In genomic region chr5:172766287-172767104, GRCh38 we compare ENCODE assay signal across 8 cellular contexts. TPM values are rescaled to one million over a fixed set of nuclear protein-coding genes. Genes with fewer than 3 reads are reported as not detected.
DNase-seq lines count a peak whose midpoint lies in the region; ATAC-seq and TF ChIP-seq lines count a peak whose summit lies in the region.

No MANE protein-coding gene starts in this region.

- no peak overlapping the region for H3K27ac ChIP-seq in endodermal cell (ENCODE audit: low read depth, low read length)
- H3K27ac ChIP-seq in mesodermal cell (ENCODE audit: low read depth, low read length, severe bottlenecking) = peak overlapping the region; percentile 97
- peak overlapping the region; percentile 68 for H3K27ac ChIP-seq in thymus (ENCODE audit: low read depth)

- POLR2A ChIA-PET in T-cell (lab: Charles Lee) = interaction anchor here (0.5 to 1.3 kb wide), 7 partner anchors 9 to 227 kb away, joined by 3 to 9 read pairs (median 4); no protein-coding TSS in a partner anchor

- no peaks in the 10 kb centered on the region for H3K9me3 ChIP-seq in endodermal cell (ENCODE audit: control insufficient read depth, low read length)
- H3K9me3 ChIP-seq in mesodermal cell (ENCODE audit: control insufficient read depth, low read length) = no peaks in the 10 kb centered on the region
- H3K9me3 ChIP-seq in thymus (ENCODE audit: control insufficient read depth) = no peaks in the 10 kb centered on the region

- ATAC-seq in T-cell (replicated peaks in 1 of 4) = no peak
- no peak for ATAC-seq in GM18858 (IDR thresholded peaks at IDR 0.05; ENCODE audit: unreplicated experiment)

- H3K4me1 Mint-ChIP-seq in T-cell (peaks cover 60 to 62% (median 61%) of the 10 kb centered on the region in 3 donors), endodermal cell (peaks cover 23% of the 10 kb centered on the region)

- H3K9me3 Mint-ChIP-seq in T-cell (no peaks in the 10 kb centered on the region), endodermal cell (no peaks in the 10 kb centered on the region)

- H3K36me3 ChIP-seq in endodermal cell (ENCODE audit: control insufficient read depth, insufficient read depth, low read length) (peaks cover 22% of the 10 kb centered on the region), mesodermal cell (ENCODE audit: control insufficient read depth, insufficient read depth, low read length) (peaks cover 27% of the 10 kb centered on the region), thymus (ENCODE audit: control insufficient read depth, insufficient read depth) (peaks cover 16% of the 10 kb centered on the region)

- no peaks in the 10 kb centered on the region for H3K27me3 ChIP-seq in endodermal cell (ENCODE audit: control insufficient read depth, insufficient read depth, low read length, poor library complexity, severe bottlenecking)
- no peaks in the 10 kb centered on the region for H3K27me3 ChIP-seq in thymus (ENCODE audit: control insufficient read depth, insufficient read depth)

- no peak overlapping the region for H3K4me3 ChIP-seq in endodermal cell (ENCODE audit: low read length)
- H3K4me3 ChIP-seq in mesodermal cell (ENCODE audit: extremely low read depth, insufficient read depth, low read length, poor library complexity, severe bottlenecking) = no peak overlapping the region
- H3K4me3 ChIP-seq in thymus (ENCODE audit: low read length) = no peak overlapping the region

- TF ChIP-seq CTCF in endodermal cell (conservative IDR thresholded peaks at IDR 0.05) = no peak

- CTCF ChIA-PET in T-cell (lab: Charles Lee) = interaction anchor here in 1 of 2 donors (0.7 to 1.0 kb wide), 2 partner anchors 50 to 52 kb away, joined by 3 to 10 read pairs; no protein-coding TSS in a partner anchor

- H3K27me3 Mint-ChIP-seq in T-cell = no peaks in the 10 kb centered on the region
- H3K27me3 Mint-ChIP-seq in endodermal cell (ENCODE audit: insufficient read depth) = peaks cover 7% of the 10 kb centered on the region

- H3K4me1 ChIP-seq in endodermal cell (ENCODE audit: control insufficient read depth, insufficient read depth, low read length) = peaks cover 7% of the 10 kb centered on the region
- H3K4me1 ChIP-seq in mesodermal cell (ENCODE audit: control insufficient read depth, insufficient read depth, low read length, poor library complexity, severe bottlenecking) = peaks cover 15% of the 10 kb centered on the region
- H3K4me1 ChIP-seq in thymus (ENCODE audit: control insufficient read depth, insufficient read depth, low read length) = peaks cover 30% of the 10 kb centered on the region

- H3K27ac Mint-ChIP-seq in T-cell (peak overlapping the region; percentile 97), endodermal cell (peak overlapping the region; percentile 95)

- DNase-seq in GM04504 (ENCODE audit: low read depth) (peak; percentile 77), T-cell (peak in 9 of 34 experiments; percentile 16 to 58 (median 34)), endodermal cell (peak; percentile 60), GM19240 (ENCODE audit: insufficient read length, low spot score) (no peak), NCI-H774 (lab: John Stamatoyannopoulos, UW) (no peak)

- peak overlapping the region in 2 of 3 donors; percentile 28 to 93 for H3K4me3 Mint-ChIP-seq in T-cell
- H3K4me3 Mint-ChIP-seq in endodermal cell = no peak overlapping the region

- H3K36me3 Mint-ChIP-seq in T-cell (peaks cover 27% of the 10 kb centered on the region), endodermal cell (ENCODE audit: low read depth) (peaks cover 20% of the 10 kb centered on the region)

- H3K9ac ChIP-seq in endodermal cell (ENCODE audit: extremely low read depth, low read length, poor library complexity, severe bottlenecking) = no peak overlapping the region

- WGBS in endodermal cell (ENCODE audit: insufficient coverage in 1 of 2, insufficient read length in 1 of 2), 2 experiments = 88 to 93% methylated on average over 14 to 16 of the region's 16 CpGs
- 89 to 91% methylated on average over 15 to 16 of the region's 16 CpGs for WGBS in mesodermal cell (ENCODE audit: insufficient coverage in 2 of 2), 2 experiments
- WGBS in thymus = 88% methylated on average over 16 of the region's 16 CpGs

RNA-seq across cellular contexts. Expression of gene DUSP1, which starts 4.5 kb away (rescaled TPM):
- total RNA-seq in T-cell (1,000 to 10,000 TPM in 2 of 5 donors, 10 to 100 TPM in 3; 22.6 to 1,564 (median 28.9) TPM), endodermal cell (10 to 100 TPM in 1 of 2 donors, 1 to 10 TPM in 1; 9.2 to 11.0 TPM)
- polyA plus RNA-seq in endodermal cell (2013, experiment 1 of 2) = 16.8 TPM
- 18.1 TPM for polyA plus RNA-seq in endodermal cell (2013, experiment 2 of 2)
- polyA plus RNA-seq in mesodermal cell (2013, experiment 1 of 2) = 46.7 TPM
- 41.2 TPM for polyA plus RNA-seq in mesodermal cell (2013, experiment 2 of 2)
- 272 TPM for polyA plus RNA-seq in thymus

Comparison
In these comparisons a context has a peak if more than half of its experiments do, and no peak if none do; other contexts are left out.
1. DNase-seq: peak in GM04504 (single experiment) and endodermal cell (single experiment); none in GM19240 (single experiment) and NCI-H774 (single experiment).